ENCODE assay signal across 9 cellular contexts in the genomic region with DNA sequence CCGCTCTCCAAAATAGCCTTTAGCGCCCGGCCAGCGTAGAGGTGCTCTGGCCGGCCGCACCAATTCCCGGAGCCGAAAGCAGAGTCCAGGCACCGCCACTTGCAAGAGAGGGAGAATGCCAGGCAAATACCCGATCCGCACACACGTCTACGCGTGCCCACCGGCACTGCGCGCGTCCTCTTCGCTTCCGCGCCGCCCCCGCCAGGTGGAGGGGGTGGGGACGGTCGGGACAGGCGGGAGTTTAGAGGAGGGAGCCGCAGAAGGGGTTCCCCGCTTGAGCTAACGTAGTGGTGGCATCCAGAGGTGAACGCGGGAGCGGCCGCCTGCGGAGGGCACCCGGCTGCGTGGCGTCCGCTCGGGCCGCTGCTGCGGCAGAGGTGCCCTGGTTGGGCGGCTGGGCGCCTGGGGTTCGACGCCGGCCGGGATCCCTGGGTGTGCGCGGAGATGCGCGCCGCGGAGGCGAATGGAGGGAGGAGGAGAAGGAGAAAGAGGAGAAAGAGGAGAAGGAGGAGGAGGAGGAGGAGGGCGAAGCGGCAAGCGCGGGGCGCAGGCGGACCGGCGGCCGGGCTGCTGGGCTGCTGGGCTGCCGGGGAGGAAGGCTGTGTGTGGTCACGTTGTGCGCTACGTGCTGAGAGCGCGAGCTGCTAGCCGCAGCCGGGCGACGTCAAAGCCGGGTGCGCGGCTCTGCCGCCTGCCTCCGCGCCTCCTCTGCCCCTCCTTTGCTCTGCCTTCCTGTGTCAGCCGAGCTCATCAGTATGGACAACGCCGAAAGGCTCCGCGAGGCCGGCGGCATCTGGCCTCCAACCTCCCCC. TPM values are rescaled to one million over a fixed set of nuclear protein-coding genes. Genes with fewer than 3 reads are reported as not detected.
DNase-seq lines count a peak whose midpoint lies in the region; ATAC-seq lines count a peak whose summit lies in the region.
"Had no signal": no experiment of that assay in that cellular context is flagged by ENCODE, and none has a peak within 500 bp of the region (broad histone marks: within the 10 kb centered on the region; RNA-seq: fewer than 3 reads in every experiment).

Gene MDGA2, minus strand, starts transcription at position 117 of the 812 bp plus-strand sequence.

- no peaks in the 10 kb centered on the region for H3K36me3 Mint-ChIP-seq in stimulated activated naive CD8-positive, alpha-beta T cell treated with anti-CD3 and anti-CD28 coated beads, Interleukin-15, Interleukin-2, amounts not matched to agents 100 ng/mL and 50 ng/mL, for 24 hours (ENCODE audit: low read depth)
- H3K36me3 Mint-ChIP-seq: naive B cell had no signal

- H3K9me3 Mint-ChIP-seq in stimulated activated naive CD8-positive, alpha-beta T cell treated with anti-CD3 and anti-CD28 coated beads, Interleukin-15, Interleukin-2, amounts not matched to agents 100 ng/mL and 50 ng/mL, for 24 hours = no peaks in the 10 kb centered on the region

- peaks cover 48% of the 10 kb centered on the region for H3K27me3 Mint-ChIP-seq in stimulated activated naive CD8-positive, alpha-beta T cell treated with anti-CD3 and anti-CD28 coated beads, Interleukin-15, Interleukin-2, amounts not matched to agents 100 ng/mL and 50 ng/mL, for 24 hours

- no peak within 1 kb of the TSS for H3K27ac Mint-ChIP-seq in stimulated activated naive CD8-positive, alpha-beta T cell treated with anti-CD3 and anti-CD28 coated beads, Interleukin-15, Interleukin-2, amounts not matched to agents 100 ng/mL and 50 ng/mL, for 24 hours

- H3K9me3 ChIP-seq in iPS-18a (ENCODE audit: control insufficient read depth, low read depth, low read length) = no peaks in the 10 kb centered on the region

- H3K9ac ChIP-seq in iPS-18a (ENCODE audit: low read length) = peak within 1 kb of the TSS; percentile 25

- H3K36me3 ChIP-seq in iPS-18a (ENCODE audit: control insufficient read depth, low read depth, low read length) = no peaks in the 10 kb centered on the region

- H3K4me3 Mint-ChIP-seq in stimulated activated naive CD8-positive, alpha-beta T cell treated with anti-CD3 and anti-CD28 coated beads, Interleukin-15, Interleukin-2, amounts not matched to agents 100 ng/mL and 50 ng/mL, for 24 hours = peak within 1 kb of the TSS; percentile 10

- DNase-seq in Right ventricle myocardium inferior (ENCODE audit: missing footprints) (peak; percentile 63), left ventricle myocardium superior (no peak), T1000 (lab: John Stamatoyannopoulos, UW) (peak; percentile 77), HuH-7 (ENCODE audit: low spot score) (no peak)
- DNase-seq: naive B cell had no signal

- no peak for ATAC-seq in Right ventricle myocardium inferior
- no peak for ATAC-seq in left ventricle myocardium superior
- no peak for ATAC-seq in GM19328 (IDR thresholded peaks at IDR 0.05; ENCODE audit: unreplicated experiment)
- ATAC-seq in HG02885 (IDR thresholded peaks at IDR 0.05; ENCODE audit: poor library complexity, unreplicated experiment) = no peak

- H3K4me1 Mint-ChIP-seq in stimulated activated naive CD8-positive, alpha-beta T cell treated with anti-CD3 and anti-CD28 coated beads, Interleukin-15, Interleukin-2, amounts not matched to agents 100 ng/mL and 50 ng/mL, for 24 hours (ENCODE audit: low read depth) = peaks cover 3% of the 10 kb centered on the region

- peaks cover 65% of the 10 kb centered on the region for H3K27me3 ChIP-seq in iPS-18a (ENCODE audit: control insufficient read depth, insufficient read depth, low read length)

- peaks cover 3% of the 10 kb centered on the region for H3K4me1 ChIP-seq in iPS-18a (ENCODE audit: control insufficient read depth, low read depth, low read length)

- peak within 1 kb of the TSS; percentile 71 for H3K4me3 ChIP-seq in iPS-18a (ENCODE audit: low read length)

- H3K27ac ChIP-seq in iPS-18a (ENCODE audit: low read length) = no peak within 1 kb of the TSS

- intact Hi-C loops in Right ventricle myocardium inferior (cut with DNase I) (no loop called here), left ventricle myocardium superior (cut with micrococcal nuclease) (no loop called here)

RNA-seq across cellular contexts. Expression of gene MDGA2, which starts in this region (rescaled TPM):
- total RNA-seq in Right ventricle myocardium inferior (not detected), left ventricle myocardium superior (not detected)

Comparison
In these comparisons a context has a peak if more than half of its experiments do, and no peak if none do; other contexts are left out.
1. Peak in DNase-seq in Right ventricle myocardium inferior; RNA of the gene not detected or under 1 TPM.